12 cellular contexts compared by ENCODE assay signal in genomic region chr1:201310986-201311355, GRCh38. TPM values are rescaled to one million over a fixed set of nuclear protein-coding genes. Genes with fewer than 3 reads are reported as not detected.
A peak's percentile ranks its signal among the peaks of the same experiment; 100 is the strongest.
DNase-seq lines count a peak whose midpoint lies in the region; ATAC-seq, FAIRE-seq and TF ChIP-seq lines count a peak whose summit lies in the region.
"Had no signal": no experiment of that assay in that cellular context is flagged by ENCODE, and none has a peak within 500 bp of the region (broad histone marks: within the 10 kb centered on the region; RNA-seq: fewer than 3 reads in every experiment).

No MANE protein-coding gene starts in this region.

- no peak overlapping the region for H3K9ac ChIP-seq in adipocyte (ENCODE audit: low read length)

- peaks cover 27% of the 10 kb centered on the region for H3K4me1 ChIP-seq in adipocyte (ENCODE audit: control insufficient read depth, insufficient read depth, low read length)
- H3K4me1 ChIP-seq in pancreas = no peaks in the 10 kb centered on the region

- no peaks in the 10 kb centered on the region for H3K36me3 ChIP-seq in adipocyte (ENCODE audit: control insufficient read depth, insufficient read depth, low read length, severe bottlenecking)
- no peaks in the 10 kb centered on the region for H3K36me3 ChIP-seq in pancreas

- H3K4me3 ChIP-seq in adipocyte (ENCODE audit: low read length) (no peak overlapping the region), pancreas (no peak overlapping the region)

- peak in 3 of 4 donors; percentile 44 to 63 (median 46) for ATAC-seq in pancreas

- intact Hi-C loops in pancreas (cut with DNase I) = no loop called here

- TF ChIP-seq CTCF in pancreas (IDR thresholded peaks at IDR 0.05) = no peak
- no peak for TF ChIP-seq CTCF in D721Med (IDR thresholded peaks at IDR 0.05; ENCODE audit: insufficient read depth, missing control alignments)

- H3K27me3 ChIP-seq in adipocyte (replicated peaks; ENCODE audit: control insufficient read depth, insufficient read depth, low read length) = peaks cover 28% of the 10 kb centered on the region
- no peaks in the 10 kb centered on the region for H3K27me3 ChIP-seq in pancreas

- no peak for FAIRE-seq in pancreas (lab: Jason Lieb, UNC)
- FAIRE-seq in D721Med (lab: Jason Lieb, UNC) = no peak

- peak overlapping the region in 2 of 4 donors; percentile 8 to 42 for H3K27ac ChIP-seq in pancreas

- 25 to 35% methylated on average over 4 of the region's 4 CpGs for whole genome bisulfite sequencing in pancreas, 2 donors

- DNase-seq in DMS79 (lab: John Stamatoyannopoulos, UW) = peak; percentile 55
- peak; percentile 98 for DNase-seq in NCI-H2029 (lab: John Stamatoyannopoulos, UW)
- peak; percentile 44 for DNase-seq in adipocyte (ENCODE audit: low read depth)
- DNase-seq in pancreas = peak in 3 of 6 donors; percentile 15 to 32 (median 30)
- DNase-seq in germinal center (ENCODE audit: low spot score) = no peak
- no peak for DNase-seq in medulla oblongata (ENCODE audit: extremely low spot score)
- DNase-seq in D721Med (ENCODE audit: insufficient read length, low spot score) = no peak
- no peak for DNase-seq in activated CD4-positive, CD25-positive, alpha-beta regulatory T cell treated with anti-CD3 and anti-CD28 coated beads, Interleukin-2, amount 50 U/mL, for 72 hours
- DNase-seq: activated naive CD4-positive, alpha-beta T cell; islet precursor cell; NCI-H187 treated with DMSO at 0.1 percent for 48 hours; stimulated activated CD8-positive, alpha-beta memory T cell treated with anti-CD3 and anti-CD28 coated beads, Interleukin-4, amount 100 ng/mL, for 48 hours had no signal

- H3K9me3 ChIP-seq in adipocyte (ENCODE audit: control insufficient read depth, low read length) = no peaks in the 10 kb centered on the region
- no peaks in the 10 kb centered on the region for H3K9me3 ChIP-seq in pancreas

RNA-seq across cellular contexts. Expression of gene PKP1, which starts 27.7 kb away (rescaled TPM):
- under 1 TPM in 5 of 6 donors, not detected in 1; 0.04 to 0.37 (median 0.06) TPM for total RNA-seq in pancreas
- polyA plus RNA-seq in pancreas = under 1 TPM; 0.12 to 0.15 TPM

Comparison
In these comparisons a context has a peak if more than half of its experiments do, and no peak if none do; other contexts are left out.
1. DNase-seq: peak in DMS79 (single experiment), NCI-H2029 (single experiment) and adipocyte (single experiment); none in germinal center (single experiment), medulla oblongata (single experiment), D721Med (single experiment) and activated CD4-positive, CD25-positive, alpha-beta regulatory T cell treated with anti-CD3 and anti-CD28 coated beads, Interleukin-2, amount 50 U/mL, for 72 hours (single experiment).